ENCODE assay signal across 1 cellular context in the genomic region with DNA sequence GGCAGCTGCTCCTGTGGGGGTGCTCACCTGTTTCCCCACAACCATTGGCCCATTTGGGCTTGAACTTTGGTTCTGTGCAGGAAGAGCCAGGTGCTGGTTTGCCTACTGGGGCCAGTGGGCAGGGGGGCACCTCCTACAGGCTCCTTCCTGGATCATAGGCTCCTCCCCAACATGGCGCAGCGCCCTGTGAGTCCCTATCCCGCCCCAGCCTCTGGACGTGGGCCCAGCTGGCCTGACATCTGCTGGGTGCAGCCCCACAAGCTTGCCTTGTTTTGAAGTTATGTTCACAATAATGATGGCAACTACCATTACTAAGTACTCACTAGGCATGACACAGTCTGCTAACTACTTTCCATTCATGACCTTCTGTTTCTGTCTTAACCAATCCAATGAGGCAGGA.
TF ChIP-seq lines count a peak whose summit lies in the region.

No MANE protein-coding gene starts in this region.

TF ChIP-seq in HepG2, 621 proteins besides CTCF, POLR2A, EP300 and RAD21 (continued from another document):
- TF ChIP-seq SNAPC4 (CRISPR knock-in tag; IDR thresholded peaks at IDR 0.05) (no peak), ZNF644 (CRISPR knock-in tag; IDR thresholded peaks at IDR 0.05; ENCODE audit: low read depth) (no peak), RBAK (CRISPR knock-in tag; IDR thresholded peaks at IDR 0.05) (no peak), ZNF329 (CRISPR knock-in tag; IDR thresholded peaks at IDR 0.05; ENCODE audit: low read depth) (no peak), ZNF10 (CRISPR knock-in tag; IDR thresholded peaks at IDR 0.05; ENCODE audit: borderline replicate concordance, low read depth) (no peak), RFX1 (IDR thresholded peaks at IDR 0.05) (no peak)
- TF ChIP-seq, protein P1, sequence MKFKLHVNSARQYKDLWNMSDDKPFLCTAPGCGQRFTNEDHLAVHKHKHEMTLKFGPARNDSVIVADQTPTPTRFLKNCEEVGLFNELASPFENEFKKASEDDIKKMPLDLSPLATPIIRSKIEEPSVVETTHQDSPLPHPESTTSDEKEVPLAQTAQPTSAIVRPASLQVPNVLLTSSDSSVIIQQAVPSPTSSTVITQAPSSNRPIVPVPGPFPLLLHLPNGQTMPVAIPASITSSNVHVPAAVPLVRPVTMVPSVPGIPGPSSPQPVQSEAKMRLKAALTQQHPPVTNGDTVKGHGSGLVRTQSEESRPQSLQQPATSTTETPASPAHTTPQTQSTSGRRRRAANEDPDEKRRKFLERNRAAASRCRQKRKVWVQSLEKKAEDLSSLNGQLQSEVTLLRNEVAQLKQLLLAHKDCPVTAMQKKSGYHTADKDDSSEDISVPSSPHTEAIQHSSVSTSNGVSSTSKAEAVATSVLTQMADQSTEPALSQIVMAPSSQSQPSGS (CRISPR knock-in tag; IDR thresholded peaks at IDR 0.05) = no peak
